ENCODE assay signal across 9 cellular contexts in the genomic region with DNA sequence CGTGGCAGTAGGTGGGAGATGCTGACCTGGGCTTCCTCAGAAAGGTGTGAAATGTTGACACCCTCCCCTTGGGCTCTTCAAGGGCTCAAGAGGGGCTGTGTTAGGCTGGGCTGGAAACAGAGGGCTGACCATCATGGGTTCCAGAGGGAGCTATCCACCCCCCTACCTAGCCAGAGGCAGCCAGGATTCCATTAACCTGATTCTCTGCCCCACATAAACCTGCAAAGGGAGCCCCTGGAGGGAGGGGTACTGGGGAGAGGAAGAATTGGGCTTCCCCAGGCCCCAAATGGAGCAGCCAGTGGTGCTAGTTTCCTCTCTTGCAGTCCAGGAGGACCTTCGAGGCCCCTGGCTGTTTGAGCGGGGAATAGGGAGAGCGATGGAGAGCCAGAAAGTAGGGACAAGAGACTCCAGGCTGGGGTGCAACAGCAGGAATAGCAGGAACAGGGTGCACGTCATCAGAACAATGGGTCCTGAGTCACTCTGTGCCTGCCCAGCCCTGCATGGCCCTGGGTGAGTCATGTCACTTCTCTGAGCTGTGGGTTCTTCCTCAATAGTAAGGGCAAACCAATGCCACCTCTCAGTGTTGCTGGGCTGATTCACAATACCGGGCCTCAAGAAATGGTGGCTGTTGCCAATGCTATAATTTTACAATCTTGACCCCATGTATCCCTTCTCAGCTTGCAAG.
A peak's percentile ranks its signal among the peaks of the same experiment; 100 is the strongest.
DNase-seq lines count a peak whose midpoint lies in the region; ATAC-seq and TF ChIP-seq lines count a peak whose summit lies in the region.
"Had no signal": no experiment of that assay in that cellular context is flagged by ENCODE, and none has a peak within 500 bp of the region (broad histone marks: within the 10 kb centered on the region; RNA-seq: fewer than 3 reads in every experiment).

No MANE protein-coding gene starts in this region.

- no peak overlapping the region for H3K27ac Mint-ChIP-seq in naive thymus-derived CD4-positive, alpha-beta T cell

- CTCF ChIA-PET in naive thymus-derived CD4-positive, alpha-beta T cell (lab: Charles Lee): no interaction called here

- ATAC-seq in naive thymus-derived CD4-positive, alpha-beta T cell: peak; percentile 90
- no peak for ATAC-seq in Right ventricle myocardium inferior
- no peak for ATAC-seq in GM19463 (IDR thresholded peaks at IDR 0.05; ENCODE audit: unreplicated experiment)

- no peaks in the 10 kb centered on the region for H3K36me3 Mint-ChIP-seq in naive thymus-derived CD4-positive, alpha-beta T cell

- H3K4me3 ChIP-seq in MG63 (no peak overlapping the region), cardiac fibroblast (replicated peaks in 1 of 2; ENCODE audit: low read depth in 2 of 2, low read length in 2 of 2) (no peak overlapping the region), H7 (ENCODE audit: insufficient read depth, low read depth, low read length) (no peak overlapping the region)
- no peak overlapping the region for H3K4me3 ChIP-seq in naive thymus-derived CD4-positive, alpha-beta T cell (ENCODE audit: low read length)
- H3K4me3 ChIP-seq: uterus had no signal

- DNase-seq in COLO829 (ENCODE audit: low spot score): peak; percentile 23
- DNase-seq in MG63: peak; percentile 89
- peak; percentile 72 to 91 for DNase-seq in cardiac fibroblast (ENCODE audit: low read depth in 2 of 2)
- DNase-seq in naive thymus-derived CD4-positive, alpha-beta T cell: no peak
- DNase-seq in occipital lobe (lab: John Stamatoyannopoulos, UW): no peak
- no peak for DNase-seq in Right ventricle myocardium inferior (ENCODE audit: missing footprints)
- DNase-seq in H7: no peak
- DNase-seq: uterus had no signal

- intact Hi-C loops in naive thymus-derived CD4-positive, alpha-beta T cell (cut with micrococcal nuclease): no loop called here
- intact Hi-C loops in Right ventricle myocardium inferior (cut with DNase I): no loop called here

- H3K9me3 ChIP-seq in MG63: no peaks in the 10 kb centered on the region
- no peaks in the 10 kb centered on the region for H3K9me3 ChIP-seq in naive thymus-derived CD4-positive, alpha-beta T cell (ENCODE audit: control insufficient read depth in 2 of 3, low read length in 3 of 3)
- H3K9me3 ChIP-seq: uterus had no signal

- TF ChIP-seq CTCF in cardiac fibroblast (IDR thresholded peaks at IDR 0.05; ENCODE audit: low read depth, low read length): no peak

- H3K36me3 ChIP-seq in MG63: no peaks in the 10 kb centered on the region
- H3K36me3 ChIP-seq in naive thymus-derived CD4-positive, alpha-beta T cell (ENCODE audit: control insufficient read depth in 2 of 3, insufficient read depth in 3 of 3, low read length in 3 of 3): no peaks in the 10 kb centered on the region
- no peaks in the 10 kb centered on the region for H3K36me3 ChIP-seq in H7 (replicated peaks; ENCODE audit: control insufficient read depth, insufficient read depth, low read length)
- H3K36me3 ChIP-seq: uterus had no signal

- H3K27me3 Mint-ChIP-seq in naive thymus-derived CD4-positive, alpha-beta T cell: peaks cover 2 to 34% (median 11%) of the 10 kb centered on the region in 5 donors

- H3K4me3 Mint-ChIP-seq in naive thymus-derived CD4-positive, alpha-beta T cell: peak overlapping the region in 1 of 10 donors; percentile 37

- no peaks in the 10 kb centered on the region for H3K27me3 ChIP-seq in MG63
- no peaks in the 10 kb centered on the region for H3K27me3 ChIP-seq in naive thymus-derived CD4-positive, alpha-beta T cell (ENCODE audit: control insufficient read depth in 2 of 2, insufficient read depth in 2 of 2, low read length in 2 of 2)
- H3K27me3 ChIP-seq in H7 (ENCODE audit: control insufficient read depth, insufficient read depth, low read length): no peaks in the 10 kb centered on the region
- H3K27me3 ChIP-seq: uterus had no signal

- POLR2A ChIA-PET in naive thymus-derived CD4-positive, alpha-beta T cell (lab: Charles Lee): no interaction called here

- no peak overlapping the region for H3K27ac ChIP-seq in naive thymus-derived CD4-positive, alpha-beta T cell (ENCODE audit: low read depth, low read length)
- H3K27ac ChIP-seq: uterus had no signal

- H3K4me1 ChIP-seq in naive thymus-derived CD4-positive, alpha-beta T cell (ENCODE audit: control insufficient read depth in 2 of 2, insufficient read depth in 2 of 2, low read length in 2 of 2): no peaks in the 10 kb centered on the region
- H3K4me1 ChIP-seq: uterus had no signal

- no peaks in the 10 kb centered on the region for H3K9me3 Mint-ChIP-seq in naive thymus-derived CD4-positive, alpha-beta T cell

- H3K4me1 Mint-ChIP-seq in naive thymus-derived CD4-positive, alpha-beta T cell: no peaks in the 10 kb centered on the region

Comparison
In these comparisons a context has a peak if more than half of its experiments do, and no peak if none do; other contexts are left out.
1. DNase-seq: peak in COLO829 (single experiment), MG63 (single experiment) and cardiac fibroblast (2 of 2); none in naive thymus-derived CD4-positive, alpha-beta T cell (0 of 9), occipital lobe (single experiment), Right ventricle myocardium inferior (single experiment) and H7 (single experiment).